8 cellular contexts compared by ENCODE assay signal in genomic region chr19:34772697-34773554, GRCh38. TPM values are rescaled to one million over a fixed set of nuclear protein-coding genes. Genes with fewer than 3 reads are reported as not detected.
DNase-seq lines count a peak whose midpoint lies in the region; ATAC-seq lines count a peak whose summit lies in the region.

Gene ZNF599, minus strand, starts transcription at chr19:34773215. Its CDS starts 374 bp downstream, at chr19:34772841.

- H3K27ac ChIP-seq in KOPT-K1 (ENCODE audit: low read depth, low read length, poor library complexity, severe bottlenecking) (peak within 1 kb of the TSS; percentile 79), SJSA1 (peak within 1 kb of the TSS; percentile 36; the same call in 1 of the 2 replicates), temporal lobe (ENCODE audit: low read depth, low read length) (no peak within 1 kb of the TSS)

- peak within 1 kb of the TSS; percentile 92 for H3K4me3 Mint-ChIP-seq in activated naive CD4-positive, alpha-beta T cell treated with anti-CD3 and anti-CD28 coated beads, Interleukin-2, amount 10 ng/mL, durations not matched to agents 7 days and 5 days

- peak; percentile 96 for ATAC-seq in GM21825 (IDR thresholded peaks at IDR 0.05; ENCODE audit: unreplicated experiment)

- CTCF ChIA-PET in activated naive CD4-positive, alpha-beta T cell treated with anti-CD3 and anti-CD28 coated beads, Interleukin-2, amount 10 ng/mL, durations not matched to agents 7 days and 5 days (lab: Charles Lee): interaction anchor here (0.9 kb wide), 1 partner anchor 133 kb away, joined by 3 read pairs; no protein-coding TSS in a partner anchor

- H3K27me3 Mint-ChIP-seq in activated naive CD4-positive, alpha-beta T cell treated with anti-CD3 and anti-CD28 coated beads, Interleukin-2, amount 10 ng/mL, durations not matched to agents 7 days and 5 days: peaks cover 5% of the 10 kb centered on the region

- H3K27me3 ChIP-seq in SJSA1 (replicated peaks): no peaks in the 10 kb centered on the region

- H3K4me1 ChIP-seq in SJSA1 (replicated peaks): peaks cover 7% of the 10 kb centered on the region

- DNase-seq in EH (ENCODE audit: low read depth): peak; percentile 88
- peak; percentile 81 to 89 for DNase-seq in SJSA1 (ENCODE audit: low read depth in 1 of 2, low spot score in 2 of 2)
- DNase-seq in activated naive CD4-positive, alpha-beta T cell treated with anti-CD3 and anti-CD28 coated beads, Interleukin-2, amount 10 ng/mL, durations not matched to agents 7 days and 5 days: peak; percentile 93
- peak; percentile 87 for DNase-seq in glomerular visceral epithelial cell (ENCODE audit: extremely low spot score)
- DNase-seq in occipital lobe (lab: John Stamatoyannopoulos, UW): peak; percentile 84

- peak within 1 kb of the TSS; percentile 93 for H3K27ac Mint-ChIP-seq in activated naive CD4-positive, alpha-beta T cell treated with anti-CD3 and anti-CD28 coated beads, Interleukin-2, amount 10 ng/mL, durations not matched to agents 7 days and 5 days

- peaks cover 22% of the 10 kb centered on the region for H3K9me3 Mint-ChIP-seq in activated naive CD4-positive, alpha-beta T cell treated with anti-CD3 and anti-CD28 coated beads, Interleukin-2, amount 10 ng/mL, durations not matched to agents 7 days and 5 days

- H3K36me3 ChIP-seq in KOPT-K1 (ENCODE audit: insufficient read depth, low read length) (peaks cover 16% of the 10 kb centered on the region), SJSA1 (peaks cover 10% of the 10 kb centered on the region)

- peaks cover 17% of the 10 kb centered on the region for H3K4me1 Mint-ChIP-seq in activated naive CD4-positive, alpha-beta T cell treated with anti-CD3 and anti-CD28 coated beads, Interleukin-2, amount 10 ng/mL, durations not matched to agents 7 days and 5 days

- H3K4me3 ChIP-seq in SJSA1: peak within 1 kb of the TSS; percentile 70

- H3K9me3 ChIP-seq in KOPT-K1 (ENCODE audit: insufficient read depth, low read length, poor library complexity, severe bottlenecking): peaks cover 9% of the 10 kb centered on the region
- H3K9me3 ChIP-seq in SJSA1 (replicated peaks): peaks cover 4% of the 10 kb centered on the region; the same call in 1 of the 2 replicates

- peaks cover 21% of the 10 kb centered on the region for H3K36me3 Mint-ChIP-seq in activated naive CD4-positive, alpha-beta T cell treated with anti-CD3 and anti-CD28 coated beads, Interleukin-2, amount 10 ng/mL, durations not matched to agents 7 days and 5 days

RNA-seq across cellular contexts. Expression of gene ZNF599, which starts in this region (rescaled TPM):
- total RNA-seq in SJSA1 (2014; rRNA removed; shearing (Covaris generic)): 7.8 and 12.0 TPM in 2 replicates
- total RNA-seq in occipital lobe (12.2 TPM), temporal lobe (12.0 TPM)
